ENCODE assay signal across 1 cellular context in the genomic region with DNA sequence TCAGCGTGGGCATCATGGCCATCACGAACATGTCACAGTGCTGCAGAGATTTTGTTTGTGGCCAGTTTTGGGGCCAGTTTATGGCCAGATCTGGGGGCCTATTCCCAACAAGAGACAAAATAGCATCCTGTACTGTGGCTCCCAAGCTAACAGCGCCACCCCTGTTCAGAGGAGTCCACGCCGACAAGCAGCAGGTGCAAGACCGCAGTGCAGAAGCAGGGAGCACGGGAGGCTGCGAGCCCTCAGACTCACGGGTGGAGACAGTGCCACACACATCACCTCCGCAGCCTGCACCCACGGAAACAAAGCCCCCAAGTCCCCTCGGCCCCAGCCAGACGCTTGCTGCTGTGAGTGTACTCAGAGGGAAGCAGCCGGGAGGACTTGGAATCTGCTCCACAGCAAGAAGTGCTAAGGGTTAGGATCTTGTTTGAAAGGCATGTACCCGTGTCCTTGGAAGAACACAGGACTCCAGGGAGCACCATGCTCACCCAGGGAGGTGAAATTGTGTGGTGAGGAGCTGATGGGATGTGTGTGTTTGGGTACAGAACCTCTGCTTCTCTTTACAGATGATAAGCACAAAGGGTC.
TF ChIP-seq lines count a peak whose summit lies in the region.

No MANE protein-coding gene starts in this region.

TF ChIP-seq in K562, 482 proteins besides CTCF, POLR2A, EP300 and RAD21 (continued from another document):
- TF ChIP-seq PBX2 (CRISPR knock-in tag; IDR thresholded peaks at IDR 0.05; ENCODE audit: low read depth) (no peak), PBX2 (tag; conservative IDR thresholded peaks at IDR 0.05; ENCODE audit: low read depth) (no peak), BHLHE40 (IDR thresholded peaks at IDR 0.05; ENCODE audit: low read length) (0 out of 2 replicates have a peak, but pooled peaks have one; percentile 30), NUFIP1 (IDR thresholded peaks at IDR 0.05; ENCODE audit: partially characterized antibody) (no peak), CTBP1 (IDR thresholded peaks at IDR 0.05; ENCODE audit: borderline replicate concordance) (peak; percentile 49; the same call in 1 of the 2 replicates), ZNF263 (CRISPR knock-in tag; IDR thresholded peaks at IDR 0.05; ENCODE audit: borderline replicate concordance) (0 out of 2 replicates have a peak, but pooled peaks have one; percentile 31), KDM4B (IDR thresholded peaks at IDR 0.05; ENCODE audit: borderline replicate concordance in 2 of 2, low read depth in 1 of 2) (no peak), KLF6 (CRISPR knock-in tag; IDR thresholded peaks at IDR 0.05; ENCODE audit: borderline replicate concordance) (no peak), TBP (optimal IDR thresholded peaks at IDR 0.05; ENCODE audit: low read depth, low read length) (no peak), SMC3 (conservative IDR thresholded peaks at IDR 0.05; ENCODE audit: insufficient read depth, low read depth, low read length) (peak; percentile 75), ZNF57 (CRISPR knock-in tag; IDR thresholded peaks at IDR 0.05) (no peak), NR3C1 (CRISPR knock-in tag; IDR thresholded peaks at IDR 0.05) (no peak), TFAP4 (CRISPR knock-in tag; IDR thresholded peaks at IDR 0.05; ENCODE audit: borderline replicate concordance) (0 out of 2 replicates have a peak, but pooled peaks have one; percentile 15), ZFP36 (IDR thresholded peaks at IDR 0.05; ENCODE audit: low read depth, low read length, partially characterized antibody) (peak; percentile 53), MITF (IDR thresholded peaks at IDR 0.05) (no peak), UBTF (IDR thresholded peaks at IDR 0.05; ENCODE audit: borderline replicate concordance in 1 of 2, low read depth in 2 of 2, low read length in 2 of 2) (0 out of 4 replicates have a peak, but pooled peaks of 1 of the 2 experiments have one; percentile 49), RCOR1 (IDR thresholded peaks at IDR 0.05; ENCODE audit: borderline replicate concordance in 1 of 2, low read depth in 2 of 2, low read length in 2 of 2) (peak in 1 of 2 experiments; percentile 74; a peak in 2 of 4 replicates), MYC (IDR thresholded peaks at IDR 0.05; ENCODE audit: low read depth, low read length) (0 out of 2 replicates have a peak, but pooled peaks have one; percentile 31), MYC (CRISPR knock-in tag; IDR thresholded peaks at IDR 0.05; ENCODE audit: borderline replicate concordance, low read depth) (no peak), SRSF1 (IDR thresholded peaks at IDR 0.05; ENCODE audit: low read depth, low read length) (no peak), ZNF253 (CRISPR knock-in tag; conservative IDR thresholded peaks at IDR 0.05) (no peak), FOXJ2 (tag; IDR thresholded peaks at IDR 0.05) (no peak), CC2D1A (IDR thresholded peaks at IDR 0.05) (0 out of 2 replicates have a peak, but pooled peaks have one; percentile 21), JUND (IDR thresholded peaks at IDR 0.05; ENCODE audit: borderline replicate concordance, low read depth, low read length) (0 out of 2 replicates have a peak, but pooled peaks have one; percentile 13), JUND (tag; IDR thresholded peaks at IDR 0.05; ENCODE audit: borderline replicate concordance, low read depth, low read length) (no peak), ZNF764 (CRISPR knock-in tag; IDR thresholded peaks at IDR 0.05; ENCODE audit: low read depth) (no peak), CREM (IDR thresholded peaks at IDR 0.05; ENCODE audit: low read depth) (peak; percentile 52; the same call in 1 of the 2 replicates), ZNF124 (CRISPR knock-in tag; IDR thresholded peaks at IDR 0.05) (no peak)
- TF ChIP-seq, protein P1, sequence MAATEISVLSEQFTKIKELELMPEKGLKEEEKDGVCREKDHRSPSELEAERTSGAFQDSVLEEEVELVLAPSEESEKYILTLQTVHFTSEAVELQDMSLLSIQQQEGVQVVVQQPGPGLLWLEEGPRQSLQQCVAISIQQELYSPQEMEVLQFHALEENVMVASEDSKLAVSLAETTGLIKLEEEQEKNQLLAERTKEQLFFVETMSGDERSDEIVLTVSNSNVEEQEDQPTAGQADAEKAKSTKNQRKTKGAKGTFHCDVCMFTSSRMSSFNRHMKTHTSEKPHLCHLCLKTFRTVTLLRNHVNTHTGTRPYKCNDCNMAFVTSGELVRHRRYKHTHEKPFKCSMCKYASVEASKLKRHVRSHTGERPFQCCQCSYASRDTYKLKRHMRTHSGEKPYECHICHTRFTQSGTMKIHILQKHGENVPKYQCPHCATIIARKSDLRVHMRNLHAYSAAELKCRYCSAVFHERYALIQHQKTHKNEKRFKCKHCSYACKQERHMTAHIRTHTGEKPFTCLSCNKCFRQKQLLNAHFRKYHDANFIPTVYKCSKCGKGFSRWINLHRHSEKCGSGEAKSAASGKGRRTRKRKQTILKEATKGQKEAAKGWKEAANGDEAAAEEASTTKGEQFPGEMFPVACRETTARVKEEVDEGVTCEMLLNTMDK (IDR thresholded peaks at IDR 0.05; ENCODE audit: borderline replicate concordance, insufficient read depth, low read depth, low read length, poor library complexity, severe bottlenecking) = peak; percentile 22
- TF ChIP-seq, protein P2, sequence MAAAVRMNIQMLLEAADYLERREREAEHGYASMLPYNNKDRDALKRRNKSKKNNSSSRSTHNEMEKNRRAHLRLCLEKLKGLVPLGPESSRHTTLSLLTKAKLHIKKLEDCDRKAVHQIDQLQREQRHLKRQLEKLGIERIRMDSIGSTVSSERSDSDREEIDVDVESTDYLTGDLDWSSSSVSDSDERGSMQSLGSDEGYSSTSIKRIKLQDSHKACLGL (CRISPR knock-in tag; IDR thresholded peaks at IDR 0.05; ENCODE audit: borderline replicate concordance, poor library complexity, severe bottlenecking) = no peak
- TF ChIP-seq, protein P3, sequence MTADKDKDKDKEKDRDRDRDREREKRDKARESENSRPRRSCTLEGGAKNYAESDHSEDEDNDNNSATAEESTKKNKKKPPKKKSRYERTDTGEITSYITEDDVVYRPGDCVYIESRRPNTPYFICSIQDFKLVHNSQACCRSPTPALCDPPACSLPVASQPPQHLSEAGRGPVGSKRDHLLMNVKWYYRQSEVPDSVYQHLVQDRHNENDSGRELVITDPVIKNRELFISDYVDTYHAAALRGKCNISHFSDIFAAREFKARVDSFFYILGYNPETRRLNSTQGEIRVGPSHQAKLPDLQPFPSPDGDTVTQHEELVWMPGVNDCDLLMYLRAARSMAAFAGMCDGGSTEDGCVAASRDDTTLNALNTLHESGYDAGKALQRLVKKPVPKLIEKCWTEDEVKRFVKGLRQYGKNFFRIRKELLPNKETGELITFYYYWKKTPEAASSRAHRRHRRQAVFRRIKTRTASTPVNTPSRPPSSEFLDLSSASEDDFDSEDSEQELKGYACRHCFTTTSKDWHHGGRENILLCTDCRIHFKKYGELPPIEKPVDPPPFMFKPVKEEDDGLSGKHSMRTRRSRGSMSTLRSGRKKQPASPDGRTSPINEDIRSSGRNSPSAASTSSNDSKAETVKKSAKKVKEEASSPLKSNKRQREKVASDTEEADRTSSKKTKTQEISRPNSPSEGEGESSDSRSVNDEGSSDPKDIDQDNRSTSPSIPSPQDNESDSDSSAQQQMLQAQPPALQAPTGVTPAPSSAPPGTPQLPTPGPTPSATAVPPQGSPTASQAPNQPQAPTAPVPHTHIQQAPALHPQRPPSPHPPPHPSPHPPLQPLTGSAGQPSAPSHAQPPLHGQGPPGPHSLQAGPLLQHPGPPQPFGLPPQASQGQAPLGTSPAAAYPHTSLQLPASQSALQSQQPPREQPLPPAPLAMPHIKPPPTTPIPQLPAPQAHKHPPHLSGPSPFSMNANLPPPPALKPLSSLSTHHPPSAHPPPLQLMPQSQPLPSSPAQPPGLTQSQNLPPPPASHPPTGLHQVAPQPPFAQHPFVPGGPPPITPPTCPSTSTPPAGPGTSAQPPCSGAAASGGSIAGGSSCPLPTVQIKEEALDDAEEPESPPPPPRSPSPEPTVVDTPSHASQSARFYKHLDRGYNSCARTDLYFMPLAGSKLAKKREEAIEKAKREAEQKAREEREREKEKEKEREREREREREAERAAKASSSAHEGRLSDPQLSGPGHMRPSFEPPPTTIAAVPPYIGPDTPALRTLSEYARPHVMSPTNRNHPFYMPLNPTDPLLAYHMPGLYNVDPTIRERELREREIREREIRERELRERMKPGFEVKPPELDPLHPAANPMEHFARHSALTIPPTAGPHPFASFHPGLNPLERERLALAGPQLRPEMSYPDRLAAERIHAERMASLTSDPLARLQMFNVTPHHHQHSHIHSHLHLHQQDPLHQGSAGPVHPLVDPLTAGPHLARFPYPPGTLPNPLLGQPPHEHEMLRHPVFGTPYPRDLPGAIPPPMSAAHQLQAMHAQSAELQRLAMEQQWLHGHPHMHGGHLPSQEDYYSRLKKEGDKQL (CRISPR knock-in tag; IDR thresholded peaks at IDR 0.05; ENCODE audit: borderline replicate concordance) = no peak
